Comparison of ENCODE assay signal across 12 cellular contexts in genomic region chr7:151125459-151125834, GRCh38. TPM values are rescaled to one million over a fixed set of nuclear protein-coding genes. Genes with fewer than 3 reads are reported as not detected.
DNase-seq lines count a peak whose midpoint lies in the region; ATAC-seq and TF ChIP-seq lines count a peak whose summit lies in the region.
"Had no signal": no experiment of that assay in that cellular context is flagged by ENCODE, and none has a peak within 500 bp of the region (broad histone marks: within the 10 kb centered on the region; RNA-seq: fewer than 3 reads in every experiment).

No MANE protein-coding gene starts in this region.

- no peak for ATAC-seq in effector memory CD8-positive, alpha-beta T cell (replicated peaks)

- peak overlapping the region; percentile 96 for H3K4me2 ChIP-seq in hepatocyte

- H3K4me1 ChIP-seq in hepatocyte (ENCODE audit: insufficient read depth) (peaks cover 6% of the 10 kb centered on the region), sigmoid colon (peaks cover 0 to 26% (median 15%) of the 10 kb centered on the region in 4 donors)

- peak overlapping the region; percentile 24 for H3K4me3 ChIP-seq in astrocyte of the cerebellum (ENCODE audit: low read depth, low read length)
- H3K4me3 ChIP-seq in hepatocyte, result no peak overlapping the region
- peak overlapping the region in 3 of 4 donors; percentile 40 to 48 (median 47) for H3K4me3 ChIP-seq in sigmoid colon

- H3K9me2 ChIP-seq in hepatocyte (replicated peaks; ENCODE audit: insufficient read depth), result no peaks in the 10 kb centered on the region

- in situ Hi-C loops in astrocyte of the cerebellum (cut with HindIII; ENCODE audit: low sequenced_read_pairs), result no loop called here

- H3K9me3 ChIP-seq in hepatocyte (ENCODE audit: low read depth), result no peaks in the 10 kb centered on the region
- H3K9me3 ChIP-seq in sigmoid colon, result no peaks in the 10 kb centered on the region

- WGBS in hepatocyte (ENCODE audit: low lambda C conversion rate, missing lambda C conversion rate), result 26% methylated on average over 20 of the region's 23 CpGs
- 9 to 37% methylated on average over 23 of the region's 23 CpGs for WGBS in sigmoid colon, 2 donors

- no peaks in the 10 kb centered on the region for H3K9me3 Mint-ChIP-seq in effector memory CD8-positive, alpha-beta T cell

- TF ChIP-seq CTCF in astrocyte of the cerebellum (IDR thresholded peaks at IDR 0.05; ENCODE audit: low read depth, low read length, missing control alignments) (no peak), hepatocyte (IDR thresholded peaks at IDR 0.05; ENCODE audit: poor library complexity) (no peak), sigmoid colon (IDR thresholded peaks at IDR 0.05) (peak in 1 of 4 experiments; percentile 24)

- H3K79me2 ChIP-seq in hepatocyte, result no peaks in the 10 kb centered on the region

- H3K27ac ChIP-seq in hepatocyte (no peak overlapping the region), sigmoid colon (peak overlapping the region in 1 of 4 donors; percentile 19)

- no peak overlapping the region for H3K4me3 Mint-ChIP-seq in effector memory CD8-positive, alpha-beta T cell

- DNase-seq in COR-L47 (lab: John Stamatoyannopoulos, UW) (peak; percentile 54), astrocyte of the cerebellum (ENCODE audit: low read depth) (no peak), hepatocyte (ENCODE audit: low spot score) (peak; percentile 50), sigmoid colon (no peak), ureter (ENCODE audit: low spot score) (no peak), COLO668 (lab: John Stamatoyannopoulos, UW; ENCODE audit: unreplicated experiment) (no peak), GDM1 (lab: John Stamatoyannopoulos, UW) (no peak)
- DNase-seq in effector memory CD8-positive, alpha-beta T cell, result no peak
- DNase-seq: activated CD4-positive, alpha-beta T cell treated with anti-CD3 and anti-CD28 coated beads, Interleukin-2, amount 50 U/mL, for 48 hours; RPMI8226; stimulated activated CD4-positive, alpha-beta T cell treated with anti-CD3 and anti-CD28 coated beads, Interleukin-2, amount 100 ng/mL, for 48 hours had no signal

- no peak overlapping the region for H3K27ac Mint-ChIP-seq in effector memory CD8-positive, alpha-beta T cell

- no peak for TF ChIP-seq POLR2A in sigmoid colon (IDR thresholded peaks at IDR 0.05)

- H3K27me3 ChIP-seq in hepatocyte (no peaks in the 10 kb centered on the region), sigmoid colon (no peaks in the 10 kb centered on the region)

- H3K27me3 Mint-ChIP-seq in effector memory CD8-positive, alpha-beta T cell, result no peaks in the 10 kb centered on the region

- peaks cover 14% of the 10 kb centered on the region for H3K36me3 Mint-ChIP-seq in effector memory CD8-positive, alpha-beta T cell (ENCODE audit: insufficient read depth)

- H2AFZ ChIP-seq in hepatocyte, result no peak overlapping the region

- intact Hi-C loops in sigmoid colon (cut with DNase I), result loop anchor here (2.0 kb wide), 1 partner anchor 177 kb away; no protein-coding TSS in a partner anchor

- no peak for TF ChIP-seq EP300 in sigmoid colon (IDR thresholded peaks at IDR 0.05)

- H4K20me1 ChIP-seq in hepatocyte (ENCODE audit: insufficient read depth, poor library complexity, severe bottlenecking), result peaks cover 33% of the 10 kb centered on the region

- H3K36me3 ChIP-seq in hepatocyte (replicated peaks; ENCODE audit: insufficient read depth, low read depth) (no peaks in the 10 kb centered on the region), sigmoid colon (peaks cover 27 to 64% (median 48%) of the 10 kb centered on the region in 4 donors)

- peaks cover 11 to 13% of the 10 kb centered on the region in 2 donors for H3K4me1 Mint-ChIP-seq in effector memory CD8-positive, alpha-beta T cell (ENCODE audit: low read depth in 2 of 2)

RNA-seq across cellular contexts. Expression of gene AGAP3, which starts 39.2 kb away (rescaled TPM):
- total RNA-seq in hepatocyte (23.7 and 44.0 TPM in 2 replicates), sigmoid colon (10 to 100 TPM; 34.2 to 89.7 (median 40.9) TPM), ureter (178 TPM)
- polyA plus RNA-seq in hepatocyte (56.7 and 63.5 TPM in 2 replicates), sigmoid colon (10 to 100 TPM; 27.7 to 42.3 (median 33.6) TPM)

RNA-seq across cellular contexts. Expression of gene GBX1, which starts 42.0 kb away (rescaled TPM):
- total RNA-seq in hepatocyte (not detected in 2 replicates), sigmoid colon (not detected), ureter (not detected)
- polyA plus RNA-seq in hepatocyte (not detected in 2 replicates), sigmoid colon (not detected)
- total RNA-seq: lung microvascular endothelial cell had no signal

RNA-seq across cellular contexts. Expression of gene TMUB1, which starts 42.2 kb away (rescaled TPM):
- 40.5 and 45.0 TPM in 2 replicates for total RNA-seq in hepatocyte
- 83.1 and 91.9 TPM in 2 replicates for polyA plus RNA-seq in hepatocyte
- 10 to 100 TPM; 33.4 to 48.9 (median 41.9) TPM for total RNA-seq in sigmoid colon
- polyA plus RNA-seq in sigmoid colon, result 10 to 100 TPM; 45.0 to 74.6 (median 47.4) TPM
- total RNA-seq in ureter, result 24.9 TPM

RNA-seq across cellular contexts. Expression of gene FASTK, which starts 44.8 kb away (rescaled TPM):
- total RNA-seq in hepatocyte (105 and 107 TPM in 2 replicates), sigmoid colon (10 to 100 TPM; 61.5 to 80.0 (median 69.9) TPM), ureter (91.7 TPM)
- polyA plus RNA-seq in hepatocyte (193 and 202 TPM in 2 replicates), sigmoid colon (100 to 1,000 TPM in 1 of 3 donors, 10 to 100 TPM in 2; 61.3 to 124 (median 65.0) TPM)

Comparison
In these comparisons a context has a peak if more than half of its experiments do, and no peak if none do; other contexts are left out.
1. DNase-seq: peak in COR-L47 (single experiment) and hepatocyte (single experiment); none in astrocyte of the cerebellum (single experiment), sigmoid colon (single experiment), ureter (single experiment), COLO668 (single experiment), effector memory CD8-positive, alpha-beta T cell (0 of 3) and GDM1 (single experiment).